Comparison of ENCODE assay signal across 21 cellular contexts in genomic region chr10:49200859-49201258, GRCh38. TPM values are rescaled to one million over a fixed set of nuclear protein-coding genes. Genes with fewer than 3 reads are reported as not detected.
DNase-seq lines count a peak whose midpoint lies in the region; ATAC-seq, FAIRE-seq and TF ChIP-seq lines count a peak whose summit lies in the region.
"Had no signal": no experiment of that assay in that cellular context is flagged by ENCODE, and none has a peak within 500 bp of the region (broad histone marks: within the 10 kb centered on the region; RNA-seq: fewer than 3 reads in every experiment).

No MANE protein-coding gene starts in this region.

- no peak for TF ChIP-seq POLR2A in IMR-90 (IDR thresholded peaks at IDR 0.05; ENCODE audit: low read depth, low read length)

- H4K20me1 ChIP-seq in GM23248 (ENCODE audit: insufficient read depth) (no peaks in the 10 kb centered on the region), IMR-90 (ENCODE audit: insufficient read depth, low read length) (no peaks in the 10 kb centered on the region)

- no peak for TF ChIP-seq RAD21 in IMR-90 (IDR thresholded peaks at IDR 0.05; ENCODE audit: low read length)

- no peak overlapping the region for H4K91ac ChIP-seq in IMR-90 (ENCODE audit: insufficient read depth, low read depth, low read length)

- H3K36me3 ChIP-seq in GM23248 (ENCODE audit: low read depth) (no peaks in the 10 kb centered on the region), IMR-90 (ENCODE audit: control insufficient read depth, insufficient read depth, low read length) (no peaks in the 10 kb centered on the region)
- H3K36me3 ChIP-seq: BE2C had no signal

- CTCF ChIA-PET in IMR-90 (lab: Yijun Ruan, JAX) = interaction anchor here (0.6 to 1.5 kb wide), 2 partner anchors 8 to 37 kb away, joined by 3 to 5 read pairs; no protein-coding TSS in a partner anchor
- CTCF ChIA-PET in CD4-positive, alpha-beta T cell (lab: Charles Lee) = no interaction called here

- no peak overlapping the region for H3K18ac ChIP-seq in IMR-90 (ENCODE audit: low read depth, low read length)

- H3K56ac ChIP-seq in IMR-90 (ENCODE audit: extremely low read depth, insufficient read depth, low read length) = no peak overlapping the region

- H2AFZ ChIP-seq in GM23248 = no peak overlapping the region
- H2AFZ ChIP-seq in IMR-90 (replicated peaks; ENCODE audit: low read length, poor library complexity) = no peak overlapping the region

- H3K14ac ChIP-seq in IMR-90 (replicated peaks; ENCODE audit: low read depth, low read length) = no peak overlapping the region

- H3K4ac ChIP-seq in IMR-90 (ENCODE audit: low read depth, low read length) = no peak overlapping the region

- intact Hi-C loops in IMR-90 (cut with micrococcal nuclease) = no loop called here
- intact Hi-C loops in CD4-positive, alpha-beta T cell (cut with DNase I, micrococcal nuclease) = no loop called here

- TF ChIP-seq CTCF in IMR-90 (conservative IDR thresholded peaks at IDR 0.05; ENCODE audit: low read depth, low read length) (no peak), fibroblast of pulmonary artery (IDR thresholded peaks at IDR 0.05; ENCODE audit: low read length, missing control alignments) (no peak)
- TF ChIP-seq CTCF in CD4-positive, alpha-beta T cell (IDR thresholded peaks at IDR 0.05) = no peak

- H2BK15ac ChIP-seq in IMR-90 (ENCODE audit: low read depth, low read length) = no peak overlapping the region

- H2BK120ac ChIP-seq in IMR-90 (ENCODE audit: low read depth, low read length) = no peak overlapping the region

- H3K9me3 ChIP-seq in GM23248 (ENCODE audit: low read depth) (no peaks in the 10 kb centered on the region), IMR-90 (ENCODE audit: control insufficient read depth, insufficient read depth, low read length) (no peaks in the 10 kb centered on the region)
- no peaks in the 10 kb centered on the region for H3K9me3 ChIP-seq in CD4-positive, alpha-beta T cell (ENCODE audit: control insufficient read depth, low read length)
- H3K9me3 ChIP-seq: BE2C had no signal

- H3K4me2 ChIP-seq in GM23248 (ENCODE audit: unreplicated experiment) (no peak overlapping the region), IMR-90 (ENCODE audit: low read depth, low read length) (no peak overlapping the region)

- no peak overlapping the region for H3K27ac Mint-ChIP-seq in CD4-positive, alpha-beta T cell
- H3K27ac Mint-ChIP-seq: CD4-positive, alpha-beta memory T cell; H9; IgD-negative memory B cell had no signal

- H2AK9ac ChIP-seq in IMR-90 (replicated peaks; ENCODE audit: low read depth, low read length, poor library complexity) = no peak overlapping the region

- no peak overlapping the region for H4K5ac ChIP-seq in IMR-90 (ENCODE audit: low read depth, low read length)

- H3K4me1 Mint-ChIP-seq in CD4-positive, alpha-beta T cell (ENCODE audit: low read depth) = no peaks in the 10 kb centered on the region
- H3K4me1 Mint-ChIP-seq: CD4-positive, alpha-beta memory T cell; H9; IgD-negative memory B cell had no signal

- no peaks in the 10 kb centered on the region for H3K79me2 ChIP-seq in GM23248 (ENCODE audit: insufficient read depth)

- WGBS in GM23248 (ENCODE audit: low coverage in 1 of 2, low lambda C conversion rate in 2 of 2, missing lambda C conversion rate in 2 of 2), 2 experiments = 23 to 28% methylated on average over 2 of the region's 2 CpGs
- no CpG with 5 or more reads among the region's 2 CpGs for WGBS in IMR-90 (ENCODE audit: extremely low coverage in 2 of 2, insufficient read length in 1 of 2), 2 experiments

- no peaks in the 10 kb centered on the region for H3K79me1 ChIP-seq in IMR-90 (ENCODE audit: low read depth in 1 of 2, low read length in 2 of 2)

- H3K9me3 Mint-ChIP-seq in CD4-positive, alpha-beta T cell = peaks cover 3% of the 10 kb centered on the region

- H2AK5ac ChIP-seq in IMR-90 (ENCODE audit: low read depth, low read length) = no peak overlapping the region

- no peak overlapping the region for H2BK5ac ChIP-seq in IMR-90 (ENCODE audit: low read depth, low read length, poor library complexity, severe bottlenecking)

- H3K23ac ChIP-seq in IMR-90 (ENCODE audit: low read depth, low read length) = no peak overlapping the region

- peak; percentile 3 for FAIRE-seq in TTC549 (lab: Jason Lieb, UNC)
- FAIRE-seq: H1, HTR-8/SVneo had no signal

- H3K27me3 ChIP-seq in GM23248 (replicated peaks; ENCODE audit: insufficient read depth) = peaks cover 30% of the 10 kb centered on the region
- peaks cover 14% of the 10 kb centered on the region for H3K27me3 ChIP-seq in IMR-90 (ENCODE audit: control insufficient read depth, insufficient read depth, low read length)
- peaks cover 4% of the 10 kb centered on the region for H3K27me3 ChIP-seq in CD4-positive, alpha-beta T cell (ENCODE audit: control insufficient read depth, insufficient read depth, low read length)
- H3K27me3 ChIP-seq: BE2C had no signal

- H3K36me3 Mint-ChIP-seq in CD4-positive, alpha-beta T cell (ENCODE audit: low read depth) = no peaks in the 10 kb centered on the region
- H3K36me3 Mint-ChIP-seq: CD4-positive, alpha-beta memory T cell; IgD-negative memory B cell had no signal

- no peak overlapping the region for H3K9ac ChIP-seq in GM23248
- H3K9ac ChIP-seq in IMR-90 (ENCODE audit: low read depth, low read length) = no peak overlapping the region

- POLR2A ChIA-PET in IMR-90 (lab: Charles Lee; ENCODE audit: unreplicated experiment) = no interaction called here
- POLR2A ChIA-PET in CD4-positive, alpha-beta T cell (lab: Charles Lee) = no interaction called here

- H3K27ac ChIP-seq in GM23248 (no peak overlapping the region), IMR-90 (ENCODE audit: insufficient read depth, low read length) (no peak overlapping the region)
- no peak overlapping the region for H3K27ac ChIP-seq in CD4-positive, alpha-beta T cell (ENCODE audit: low read depth, low read length)
- H3K27ac ChIP-seq: HL-60 had no signal

- no TSS peak for BruUV-seq in IMR-90 (replicated peaks; lab: Mats Ljungman, UMichigan)

- in situ Hi-C loops in GM23248 (cut with MboI) (no loop called here), IMR-90 (cut with MboI; ENCODE audit: low sequenced_read_pairs) (no loop called here)

- no peak for ATAC-seq in IMR-90 (ENCODE audit: low read depth)
- no peak for ATAC-seq in esophagus mucosa
- ATAC-seq in CD4-positive, alpha-beta T cell (ENCODE audit: poor library complexity) = no peak

- no peak overlapping the region for H4K8ac ChIP-seq in IMR-90 (ENCODE audit: low read depth in 2 of 2, low read length in 2 of 2)

- H3K4me1 ChIP-seq in GM23248 (ENCODE audit: insufficient read depth) = no peaks in the 10 kb centered on the region
- H3K4me1 ChIP-seq in IMR-90 (ENCODE audit: control insufficient read depth, insufficient read depth, low read length) = no peaks in the 10 kb centered on the region
- H3K4me1 ChIP-seq: BE2C had no signal

- H3K4me3 ChIP-seq in GM23248 (no peak overlapping the region), IMR-90 (ENCODE audit: insufficient read depth, low read depth, low read length) (no peak overlapping the region), fibroblast of pulmonary artery (replicated peaks; ENCODE audit: low read depth, low read length) (no peak overlapping the region)

- dilution Hi-C loops in IMR-90 (cut with HindIII; ENCODE audit: low sequenced_read_pairs, unreplicated experiment) = no loop called here

- peaks cover 19% of the 10 kb centered on the region for H3K27me3 Mint-ChIP-seq in CD4-positive, alpha-beta T cell

- H3K9me2 ChIP-seq in GM23248 (ENCODE audit: insufficient read depth) = no peaks in the 10 kb centered on the region

- H2BK20ac ChIP-seq in IMR-90 (ENCODE audit: low read depth, low read length) = no peak overlapping the region

- H3K9me1 ChIP-seq in IMR-90 (ENCODE audit: insufficient read depth, low read length) = no peaks in the 10 kb centered on the region

- H3K4me3 Mint-ChIP-seq in CD4-positive, alpha-beta T cell = no peak overlapping the region
- H3K4me3 Mint-ChIP-seq: CD4-positive, alpha-beta memory T cell; H9; IgD-negative memory B cell had no signal

- H3F3A ChIP-seq in GM23248 (ENCODE audit: insufficient read depth) = no peaks in the 10 kb centered on the region

- peak; percentile 24 for DNase-seq in GM23248
- peak; percentile 5 for DNase-seq in IMR-90
- DNase-seq in fibroblast of pulmonary artery (ENCODE audit: low read depth) = peak; percentile 16
- DNase-seq in NCI-H1694 treated with DMSO at 0.1 percent for 48 hours (lab: John Stamatoyannopoulos, UW) = no peak
- DNase-seq in CD4-positive, alpha-beta T cell = no peak
- DNase-seq: ACHN; BE2C; C1 segment of cervical spinal cord; CD4-positive, alpha-beta memory T cell; DMS153; DMS79; GF-D8; H9; KG1 had no signal

TF ChIP-seq in IMR-90, 13 proteins besides CTCF, POLR2A, EP300 and RAD21:
- no peak for TF ChIP-seq NFE2L2 (IDR thresholded peaks at IDR 0.05; ENCODE audit: low read depth, low read length)
- TF ChIP-seq FOS (IDR thresholded peaks at IDR 0.05; ENCODE audit: low read depth, low read length) = no peak
- no peak for TF ChIP-seq RFX5 (IDR thresholded peaks at IDR 0.05; ENCODE audit: low read depth, low read length)
- no peak for TF ChIP-seq CEBPB (IDR thresholded peaks at IDR 0.05; ENCODE audit: low read depth, low read length)
- TF ChIP-seq RCOR1 (IDR thresholded peaks at IDR 0.05; ENCODE audit: insufficient replicate concordance, low read length) = no peak
- 0 out of 2 replicates have a peak, but pooled peaks have one; percentile 22 for TF ChIP-seq BHLHE40 (IDR thresholded peaks at IDR 0.05; ENCODE audit: low read depth, low read length)
- no peak for TF ChIP-seq SMC3 (IDR thresholded peaks at IDR 0.05; ENCODE audit: low read depth, low read length)
- no peak for TF ChIP-seq CHD1 (IDR thresholded peaks at IDR 0.05; ENCODE audit: low read depth, low read length)
- TF ChIP-seq MAFK (IDR thresholded peaks at IDR 0.05; ENCODE audit: low read depth, low read length) = no peak

RNA-seq across cellular contexts. Expression of gene TMEM273, which starts 12.7 kb away (rescaled TPM):
- total RNA-seq in GM23248 (2014; rRNA removed; shearing (Covaris generic)) = not detected in 2 replicates
- polyA plus RNA-seq in GM23248 (2016; fragmentation: Nextera tagmentation; extraction: Ambion mirVana) (not detected in 2 replicates), IMR-90 (2012; rRNA removed) (not detected in 2 replicates)
- total RNA-seq in IMR-90 (2012; rRNA removed) (not detected in 2 replicates), esophagus mucosa (3.8 TPM)
- not detected in 2 replicates for polyA plus RNA-seq in IMR-90 (2012; cell fraction: cytosol; rRNA removed)
- 0.21 TPM in 1 of 2 replicates, not detected in the other for polyA plus RNA-seq in IMR-90 (2012; cell fraction: nucleus; rRNA removed; ENCODE audit: low replicate concordance)
- total RNA-seq in CD4-positive, alpha-beta T cell = 1 to 10 TPM; 1.8 to 2.2 TPM
- total RNA-seq: Daoy, H1, H9 had no signal
- polyA plus RNA-seq: H1 had no signal

Comparison
In these comparisons a context has a peak if more than half of its experiments do, and no peak if none do; other contexts are left out.
1. DNase-seq: peak in GM23248 (single experiment), IMR-90 (single experiment) and fibroblast of pulmonary artery (single experiment); none in NCI-H1694 treated with DMSO at 0.1 percent for 48 hours (single experiment) and CD4-positive, alpha-beta T cell (0 of 10).